8 cellular contexts compared by ENCODE assay signal in genomic region chr1:11478571-11479374, GRCh38. TPM values are rescaled to one million over a fixed set of nuclear protein-coding genes. Genes with fewer than 3 reads are reported as not detected.
DNase-seq lines count a peak whose midpoint lies in the region; ATAC-seq lines count a peak whose summit lies in the region.

Gene DISP3 (plus strand): TSS chr1:11479155. CDS start chr1:11500993, 21,838 bp downstream.

- no peaks in the 10 kb centered on the region for H3K36me3 ChIP-seq in ectodermal cell (ENCODE audit: control insufficient read depth, insufficient read depth, low read length)

- no peaks in the 10 kb centered on the region for H3K9me3 Mint-ChIP-seq in activated CD4-positive, alpha-beta memory T cell treated with anti-CD3 and anti-CD28 coated beads for 36 hours
- peaks cover 2% of the 10 kb centered on the region for H3K9me3 Mint-ChIP-seq in memory B cell

- CTCF ChIA-PET in activated CD4-positive, alpha-beta memory T cell treated with anti-CD3 and anti-CD28 coated beads for 36 hours (lab: Charles Lee) = interaction anchor here (0.6 to 1.5 kb wide), 8 partner anchors 8 to 241 kb away, joined by 3 to 7 read pairs (median 4); no protein-coding TSS in a partner anchor

- in situ Hi-C loops in ACHN (cut with HindIII; ENCODE audit: low pct_ligation_motif_present, low pct_unique_long_range_greater_than_20kb, low sequenced_read_pairs) = no loop called here

- POLR2A ChIA-PET in activated CD4-positive, alpha-beta memory T cell treated with anti-CD3 and anti-CD28 coated beads for 36 hours (lab: Charles Lee) = no interaction called here

- intact Hi-C loops in activated CD4-positive, alpha-beta memory T cell treated with anti-CD3 and anti-CD28 coated beads for 36 hours (cut with micrococcal nuclease) = loop anchor here (10.0 kb wide), 1 partner anchor 166 kb away; no protein-coding TSS in a partner anchor

- peaks cover 2% of the 10 kb centered on the region for H3K36me3 Mint-ChIP-seq in activated CD4-positive, alpha-beta memory T cell treated with anti-CD3 and anti-CD28 coated beads for 36 hours
- H3K36me3 Mint-ChIP-seq in memory B cell = peaks cover 3% of the 10 kb centered on the region

- ATAC-seq in GM18858 (IDR thresholded peaks at IDR 0.05; ENCODE audit: unreplicated experiment) (peak; percentile 53), HG03280 (IDR thresholded peaks at IDR 0.05; ENCODE audit: unreplicated experiment) (peak; percentile 79), memory B cell (ENCODE audit: low read depth) (peak; percentile 87)

- peak; percentile 64 for DNase-seq in ACHN
- DNase-seq in NCI-H524 (lab: John Stamatoyannopoulos, UW) = peak; percentile 73 to 87
- peak; percentile 75 for DNase-seq in activated CD4-positive, alpha-beta memory T cell treated with anti-CD3 and anti-CD28 coated beads for 36 hours
- DNase-seq in memory B cell (ENCODE audit: low spot score in 2 of 2) = peak; percentile 76 to 78
- peak; percentile 23 to 34 for DNase-seq in stimulated activated CD8-positive, alpha-beta memory T cell treated with anti-CD3 and anti-CD28 coated beads, Interleukin-15, amount 100 ng/mL, for 4 hours (ENCODE audit: low read depth in 2 of 2)

- H3K27ac ChIP-seq in ectodermal cell (ENCODE audit: insufficient read depth, low read depth, low read length, poor library complexity, severe bottlenecking) = peak within 1 kb of the TSS; percentile 98

- H3K27me3 Mint-ChIP-seq in activated CD4-positive, alpha-beta memory T cell treated with anti-CD3 and anti-CD28 coated beads for 36 hours = peaks cover 36% of the 10 kb centered on the region
- H3K27me3 Mint-ChIP-seq in memory B cell = peaks cover 30% of the 10 kb centered on the region

- peaks cover 8% of the 10 kb centered on the region for H3K4me1 Mint-ChIP-seq in activated CD4-positive, alpha-beta memory T cell treated with anti-CD3 and anti-CD28 coated beads for 36 hours (ENCODE audit: low read depth)
- peaks cover 13% of the 10 kb centered on the region for H3K4me1 Mint-ChIP-seq in memory B cell

- no peaks in the 10 kb centered on the region for H3K9me3 ChIP-seq in ectodermal cell (ENCODE audit: control insufficient read depth, low read length)

- H3K27ac Mint-ChIP-seq in activated CD4-positive, alpha-beta memory T cell treated with anti-CD3 and anti-CD28 coated beads for 36 hours = no peak within 1 kb of the TSS
- H3K27ac Mint-ChIP-seq in memory B cell = peak within 1 kb of the TSS; percentile 48

- WGBS in ectodermal cell, 2 experiments = 1% methylated on average over 96 of the region's 96 CpGs

- peaks cover 15% of the 10 kb centered on the region for H3K4me1 ChIP-seq in ectodermal cell (ENCODE audit: control insufficient read depth, insufficient read depth, low read length)

- H3K4me3 ChIP-seq in ectodermal cell (ENCODE audit: insufficient read depth, low read depth, low read length) = peak within 1 kb of the TSS; percentile 70

- H3K27me3 ChIP-seq in ectodermal cell (ENCODE audit: control insufficient read depth, insufficient read depth, low read length, poor library complexity, severe bottlenecking) = peaks cover 43% of the 10 kb centered on the region

- peak within 1 kb of the TSS; percentile 57 for H3K4me3 Mint-ChIP-seq in activated CD4-positive, alpha-beta memory T cell treated with anti-CD3 and anti-CD28 coated beads for 36 hours
- H3K4me3 Mint-ChIP-seq in memory B cell = peak within 1 kb of the TSS; percentile 76

RNA-seq across cellular contexts. Expression of gene DISP3, which starts in this region (rescaled TPM):
- total RNA-seq in activated CD4-positive, alpha-beta memory T cell treated with anti-CD3 and anti-CD28 coated beads for 36 hours = under 1 TPM; 0.07 to 0.21 TPM
- polyA plus RNA-seq in ectodermal cell (2013, experiment 1 of 4) = 6.0 TPM
- 5.0 TPM for polyA plus RNA-seq in ectodermal cell (2013, experiment 2 of 4)
- polyA plus RNA-seq in ectodermal cell (2013, experiment 3 of 4) = 7.4 TPM
- 7.9 TPM for polyA plus RNA-seq in ectodermal cell (2013, experiment 4 of 4)

Comparison
In these comparisons a context has a peak if more than half of its experiments do, and no peak if none do; other contexts are left out.
1. Peak in every context shown above with its lines: DNase-seq, ATAC-seq, H3K4me3 ChIP-seq and H3K27ac ChIP-seq.
2. Peak in DNase-seq in activated CD4-positive, alpha-beta memory T cell treated with anti-CD3 and anti-CD28 coated beads for 36 hours; RNA of the gene not detected or under 1 TPM.
3. DNase-seq: peak in every context shown above with its lines; median percentile 80 in NCI-H524; 77 in memory B cell; 75 in activated CD4-positive, alpha-beta memory T cell treated with anti-CD3 and anti-CD28 coated beads for 36 hours; 64 in ACHN; 28 in stimulated activated CD8-positive, alpha-beta memory T cell treated with anti-CD3 and anti-CD28 coated beads, Interleukin-15, amount 100 ng/mL, for 4 hours.